ENCODE assay signal across 37 cellular contexts in genomic region chr9:93990448-93990847, GRCh38. TPM values are rescaled to one million over a fixed set of nuclear protein-coding genes. Genes with fewer than 3 reads are reported as not detected.
"Had no signal": no experiment of that assay in that cellular context is flagged by ENCODE, and none has a peak within 500 bp of the region (broad histone marks: within the 10 kb centered on the region; RNA-seq: fewer than 3 reads in every experiment).

No MANE protein-coding gene starts in this region.

- H3K36me3 ChIP-seq: MG63 had no signal

- H3K27me3 ChIP-seq: MG63 had no signal

- H3K4me3 ChIP-seq: MG63 had no signal

- DNase-seq: Karpas-422, Kasumi-1, MG63, MM.1S, MV-4-11, NCI-H1048, NCI-H1092, NCI-H1092 treated with DMSO at 0.1 percent for 48 hours, NCI-H1105, NCI-H1105 treated with DMSO at 0.1 percent for 48 hours, NCI-H1417, NCI-H1417 treated with DMSO at 0.1 percent for 48 hours, NCI-H1436, NCI-H1436 treated with DMSO at 0.1 percent for 48 hours, NCI-H146, NCI-H1694, NCI-H1694 treated with DMSO at 0.1 percent for 48 hours, NCI-H187, NCI-H187 treated with DMSO at 0.1 percent for 48 hours, NCI-H1930, NCI-H2029, NCI-H2029 treated with DMSO at 0.1 percent for 48 hours, NCI-H2081, NCI-H2081 treated with DMSO at 0.1 percent for 48 hours, NCI-H2107, NCI-H2171, NCI-H2171 treated with DMSO at 0.1 percent for 48 hours, NCI-H2227 treated with DMSO at 0.1 percent for 48 hours, NCI-H226, NCI-H345, NCI-H446, NCI-H446 treated with DMSO at 0.1 percent for 48 hours, NCI-H510A, NCI-H510A treated with DMSO at 0.1 percent for 48 hours, NCI-H524, NCI-H524 treated with DMSO at 0.1 percent for 48 hours had no signal

RNA-seq across cellular contexts. Expression of gene BARX1, which starts 35.3 kb away (rescaled TPM):
- total RNA-seq: LHCN-M2 had no signal
